9 cellular contexts compared by ENCODE assay signal in the genomic region with DNA sequence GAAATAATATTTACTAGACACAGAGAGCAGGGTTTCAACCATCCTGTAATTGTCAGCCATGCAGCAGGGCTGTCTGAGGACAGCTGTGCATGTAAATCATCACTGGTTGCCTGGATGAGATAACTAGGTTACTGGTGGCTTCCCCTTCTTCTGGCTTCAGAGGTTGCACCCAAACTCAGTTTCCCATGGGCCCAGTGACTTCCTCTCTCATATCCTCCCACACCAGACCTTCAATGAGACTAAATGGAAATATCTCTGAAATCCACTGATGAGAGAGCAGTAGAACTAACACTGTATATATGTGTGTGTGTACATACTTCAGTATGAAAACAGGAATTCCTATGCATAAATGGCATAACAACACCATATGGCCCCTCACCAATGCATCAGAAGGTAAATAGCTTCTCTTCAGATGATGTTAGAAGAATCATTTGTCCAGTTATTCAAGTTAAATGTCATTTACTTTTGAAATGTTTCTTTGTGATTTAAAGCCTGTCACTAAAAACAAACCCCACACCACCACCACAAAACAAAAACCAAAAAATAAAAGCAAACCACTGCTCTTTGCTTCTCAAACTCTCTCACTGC. TPM values are rescaled to one million over a fixed set of nuclear protein-coding genes. Genes with fewer than 3 reads are reported as not detected.
A peak's percentile ranks its signal among the peaks of the same experiment; 100 is the strongest.
DNase-seq lines count a peak whose midpoint lies in the region; ATAC-seq lines count a peak whose summit lies in the region.
"Had no signal": no experiment of that assay in that cellular context is flagged by ENCODE, and none has a peak within 500 bp of the region (broad histone marks: within the 10 kb centered on the region; RNA-seq: fewer than 3 reads in every experiment).

No MANE protein-coding gene starts in this region.

- no peaks in the 10 kb centered on the region for H3K36me3 Mint-ChIP-seq in activated T-cell treated with anti-CD3 and anti-CD28 coated beads, Interleukin-2, amount 50 U/mL, for 72 hours (ENCODE audit: insufficient read depth in 2 of 2)
- H3K36me3 Mint-ChIP-seq: CD4-positive, CD25-positive, alpha-beta regulatory T cell had no signal

- peaks cover 54% of the 10 kb centered on the region for H3K4me1 Mint-ChIP-seq in activated T-cell treated with anti-CD3 and anti-CD28 coated beads, Interleukin-2, amount 50 U/mL, for 72 hours (ENCODE audit: low read depth)
- peaks cover 31% of the 10 kb centered on the region for H3K4me1 Mint-ChIP-seq in stimulated activated naive CD8-positive, alpha-beta T cell treated with anti-CD3 and anti-CD28 coated beads, Interleukin-15, amount 100 ng/mL, for 72 hours
- H3K4me1 Mint-ChIP-seq: CD4-positive, CD25-positive, alpha-beta regulatory T cell had no signal

- peak; percentile 25 to 29 for DNase-seq in activated T-cell treated with anti-CD3 and anti-CD28 coated beads, Interleukin-2, amount 50 U/mL, for 72 hours
- DNase-seq in activated T-cell treated with anti-CD3 and anti-CD28 coated beads, Interleukin-2, amount 50 U/mL, for 48 hours = no peak
- peak; percentile 27 for DNase-seq in NCI-H1694 treated with DMSO at 0.1 percent for 48 hours (lab: John Stamatoyannopoulos, UW)
- DNase-seq in stimulated activated naive CD8-positive, alpha-beta T cell treated with anti-CD3 and anti-CD28 coated beads, Interleukin-15, amount 100 ng/mL, for 72 hours = peak in 1 of 2 donors; percentile 31
- no peak for DNase-seq in activated CD8-positive, alpha-beta memory T cell treated with anti-CD3 and anti-CD28 coated beads, Interleukin-2, amount 50 U/mL, for 4 hours
- no peak for DNase-seq in HuH-7 (ENCODE audit: low spot score)
- no peak for DNase-seq in NCI-H1417 (lab: John Stamatoyannopoulos, UW)
- DNase-seq: CD4-positive, CD25-positive, alpha-beta regulatory T cell had no signal

- H3K27ac Mint-ChIP-seq in activated T-cell treated with anti-CD3 and anti-CD28 coated beads, Interleukin-2, amount 50 U/mL, for 72 hours = peak overlapping the region; percentile 11
- H3K27ac Mint-ChIP-seq in stimulated activated naive CD8-positive, alpha-beta T cell treated with anti-CD3 and anti-CD28 coated beads, Interleukin-15, amount 100 ng/mL, for 72 hours = peak overlapping the region in 1 of 2 donors; percentile 94
- H3K27ac Mint-ChIP-seq: CD4-positive, CD25-positive, alpha-beta regulatory T cell had no signal

- peak; percentile 36 to 47 for ATAC-seq in activated T-cell treated with anti-CD3 and anti-CD28 coated beads, Interleukin-2, amount 50 U/mL, for 72 hours (replicated peaks in 1 of 2)
- ATAC-seq in HG02840 (IDR thresholded peaks at IDR 0.05; ENCODE audit: low FRiP score, unreplicated experiment) = peak; percentile 69
- ATAC-seq in stimulated activated naive CD8-positive, alpha-beta T cell treated with anti-CD3 and anti-CD28 coated beads, Interleukin-15, amount 100 ng/mL, for 72 hours = peak; percentile 73

- H3K4me3 Mint-ChIP-seq in activated T-cell treated with anti-CD3 and anti-CD28 coated beads, Interleukin-2, amount 50 U/mL, for 72 hours = peak overlapping the region in 1 of 2 donors; percentile 17
- no peak overlapping the region for H3K4me3 Mint-ChIP-seq in stimulated activated naive CD8-positive, alpha-beta T cell treated with anti-CD3 and anti-CD28 coated beads, Interleukin-15, amount 100 ng/mL, for 72 hours
- H3K4me3 Mint-ChIP-seq: CD4-positive, CD25-positive, alpha-beta regulatory T cell had no signal

- peaks cover 11% of the 10 kb centered on the region for H3K27me3 Mint-ChIP-seq in activated T-cell treated with anti-CD3 and anti-CD28 coated beads, Interleukin-2, amount 50 U/mL, for 72 hours (ENCODE audit: low read depth)
- H3K27me3 Mint-ChIP-seq in stimulated activated naive CD8-positive, alpha-beta T cell treated with anti-CD3 and anti-CD28 coated beads, Interleukin-15, amount 100 ng/mL, for 72 hours = peaks cover 20% of the 10 kb centered on the region

- H3K9me3 Mint-ChIP-seq in activated T-cell treated with anti-CD3 and anti-CD28 coated beads, Interleukin-2, amount 50 U/mL, for 72 hours = no peaks in the 10 kb centered on the region
- H3K9me3 Mint-ChIP-seq in stimulated activated naive CD8-positive, alpha-beta T cell treated with anti-CD3 and anti-CD28 coated beads, Interleukin-15, amount 100 ng/mL, for 72 hours = no peaks in the 10 kb centered on the region
- H3K9me3 Mint-ChIP-seq: CD4-positive, CD25-positive, alpha-beta regulatory T cell had no signal

RNA-seq across cellular contexts. Expression of a gene that starts 51.0 kb away (rescaled TPM):
- not detected for total RNA-seq in activated T-cell treated with anti-CD3 and anti-CD28 coated beads, Interleukin-2, amount 50 U/mL, for 72 hours
- total RNA-seq: CD4-positive, CD25-positive, alpha-beta regulatory T cell had no signal

Comparison
In these comparisons a context has a peak if more than half of its experiments do, and no peak if none do; other contexts are left out.
1. DNase-seq: peak in activated T-cell treated with anti-CD3 and anti-CD28 coated beads, Interleukin-2, amount 50 U/mL, for 72 hours (2 of 2) and NCI-H1694 treated with DMSO at 0.1 percent for 48 hours (single experiment); none in activated T-cell treated with anti-CD3 and anti-CD28 coated beads, Interleukin-2, amount 50 U/mL, for 48 hours (0 of 2), activated CD8-positive, alpha-beta memory T cell treated with anti-CD3 and anti-CD28 coated beads, Interleukin-2, amount 50 U/mL, for 4 hours (single experiment), HuH-7 (single experiment) and NCI-H1417 (0 of 3).
2. Peak in every context shown above with its lines, with median percentiles within 50 percentile points of each other: ATAC-seq.